In the genomic region with DNA sequence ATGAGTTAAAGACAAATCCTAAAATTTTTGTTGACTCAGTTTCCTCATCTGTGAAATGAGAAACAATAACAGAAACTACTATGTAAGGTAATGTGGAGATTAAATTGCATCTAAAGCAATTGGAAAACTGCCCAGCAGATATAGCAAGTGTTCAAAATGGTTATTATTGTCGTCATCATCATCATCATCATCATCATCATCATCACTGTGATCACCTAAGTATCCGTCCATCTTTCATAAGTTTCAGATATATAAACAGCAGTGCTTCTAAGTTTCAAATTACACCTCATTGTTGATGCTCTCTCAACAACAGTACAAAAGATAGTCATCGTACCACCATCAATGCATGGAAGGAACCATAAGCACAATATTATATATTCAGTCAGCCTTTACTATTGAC, we compare ENCODE assay signal across 11 cellular contexts.
"Had no signal": no experiment of that assay in that cellular context is flagged by ENCODE, and none has a peak within 500 bp of the region (broad histone marks: within the 10 kb centered on the region; RNA-seq: fewer than 3 reads in every experiment).

No MANE protein-coding gene starts in this region.

- DNase-seq: GM23248, GOT3, H7, H9, HCEC 1CT, HFFc6 had no signal

- FAIRE-seq: H1, H54 had no signal

- H3K4me3 ChIP-seq: GM23248, GM23338, HAP-1 had no signal

- H2AFZ ChIP-seq: GM23248, GM23338 had no signal

- H3K36me3 ChIP-seq: HAP-1 had no signal

- H3K4me2 ChIP-seq: GM23338 had no signal

- H3K9me3 ChIP-seq: HAP-1 had no signal

- H3K27ac ChIP-seq: GM23248 had no signal

- H3K9ac ChIP-seq: GM23248 had no signal

- ATAC-seq: GM23338, HCT116 had no signal
